ENCODE assay signal across 10 cellular contexts in genomic region chr2:85590950-85591349, GRCh38. TPM values are rescaled to one million over a fixed set of nuclear protein-coding genes. Genes with fewer than 3 reads are reported as not detected.
DNase-seq lines count a peak whose midpoint lies in the region; ATAC-seq and TF ChIP-seq lines count a peak whose summit lies in the region.
"Had no signal": no experiment of that assay in that cellular context is flagged by ENCODE, and none has a peak within 500 bp of the region (broad histone marks: within the 10 kb centered on the region; RNA-seq: fewer than 3 reads in every experiment).

No MANE protein-coding gene starts in this region.

- no peak overlapping the region for H2AFZ ChIP-seq in PC-9

- CTCF ChIA-PET in PC-9 (lab: Charles Lee) = no interaction called here

- no peaks in the 10 kb centered on the region for H3K36me3 ChIP-seq in mesodermal cell (ENCODE audit: control insufficient read depth, insufficient read depth, low read length)
- no peaks in the 10 kb centered on the region for H3K36me3 ChIP-seq in PC-9 (ENCODE audit: low read depth)

- H3K4me1 ChIP-seq in mesodermal cell (ENCODE audit: control insufficient read depth, insufficient read depth, low read length, poor library complexity, severe bottlenecking) (peaks cover 37% of the 10 kb centered on the region), PC-9 (replicated peaks; ENCODE audit: insufficient read depth) (peaks cover 21% of the 10 kb centered on the region)

- H3K27me3 ChIP-seq in HL-60 (ENCODE audit: insufficient read depth, poor library complexity, severe bottlenecking) = no peaks in the 10 kb centered on the region
- no peaks in the 10 kb centered on the region for H3K27me3 ChIP-seq in PC-9 (ENCODE audit: insufficient read depth, low read depth)

- no peak overlapping the region for H3K4me3 ChIP-seq in HL-60 (replicated peaks; ENCODE audit: insufficient read depth, low read length)
- H3K4me3 ChIP-seq in mesodermal cell (ENCODE audit: extremely low read depth, insufficient read depth, low read length, poor library complexity, severe bottlenecking) = no peak overlapping the region
- H3K4me3 ChIP-seq in PC-9 = no peak overlapping the region

- peaks cover 11% of the 10 kb centered on the region for H3K79me2 ChIP-seq in PC-9 (ENCODE audit: low read depth)

- H3K9me2 ChIP-seq in PC-9 (ENCODE audit: insufficient read depth) = no peaks in the 10 kb centered on the region

- H4K20me1 ChIP-seq in PC-9 (ENCODE audit: insufficient read depth) = no peaks in the 10 kb centered on the region

- WGBS in mesodermal cell (ENCODE audit: insufficient coverage in 2 of 2), 2 experiments = 90 to 95% methylated on average over 2 of the region's 2 CpGs

- H3K9me3 ChIP-seq in mesodermal cell (ENCODE audit: control insufficient read depth, low read length) (no peaks in the 10 kb centered on the region), PC-9 (ENCODE audit: insufficient read depth, low read depth) (no peaks in the 10 kb centered on the region)

- no TSS peak for BruUV-seq in PC-9 (replicated peaks; lab: Mats Ljungman, UMichigan)

- ATAC-seq in GM18858 (IDR thresholded peaks at IDR 0.05; ENCODE audit: unreplicated experiment) (no peak), GM18868 (IDR thresholded peaks at IDR 0.05; ENCODE audit: unreplicated experiment) (no peak)

- intact Hi-C loops in PC-9 (cut with micrococcal nuclease; ENCODE audit: unreplicated experiment) = no loop called here

- POLR2A ChIA-PET in PC-9 (lab: Charles Lee; ENCODE audit: unreplicated experiment) = no interaction called here

- no peak overlapping the region for H3K4me2 ChIP-seq in PC-9

- no peak for DNase-seq in HL-60 (ENCODE audit: low read depth in 1 of 2, low spot score in 1 of 2)
- DNase-seq in substantia nigra (lab: John Stamatoyannopoulos, UW) = no peak
- no peak for DNase-seq in SW480 (ENCODE audit: low spot score)
- no peak for DNase-seq in PC-9
- DNase-seq: activated CD8-positive, alpha-beta memory T cell treated with anti-CD3 and anti-CD28 coated beads, Interleukin-2, amount 50 U/mL, for 48 hours; NCI-H1436 had no signal

- TF ChIP-seq CTCF in HL-60 (IDR thresholded peaks at IDR 0.05; ENCODE audit: insufficient read depth, low read length) (no peak), PC-9 (conservative IDR thresholded peaks at IDR 0.05) (no peak)

- H3K27ac ChIP-seq in HL-60 (replicated peaks) (peak overlapping the region; percentile 38), cingulate gyrus (ENCODE audit: low read depth, low read length) (peak overlapping the region; percentile 70), mesodermal cell (ENCODE audit: low read depth, low read length, severe bottlenecking) (peak overlapping the region; percentile 24), substantia nigra (ENCODE audit: low read depth, low read length, poor library complexity, severe bottlenecking) (peak overlapping the region; percentile 2), PC-9 (no peak overlapping the region)

- peaks cover 15% of the 10 kb centered on the region for H3F3A ChIP-seq in PC-9 (ENCODE audit: insufficient read depth, low read depth)

RNA-seq across cellular contexts. Expression of gene RNF181, which starts 4.6 kb away (rescaled TPM):
- 178 TPM for polyA plus RNA-seq in mesodermal cell (2013, experiment 1 of 2)
- polyA plus RNA-seq in mesodermal cell (2013, experiment 2 of 2) = 144 TPM
- 93.9 and 96.7 TPM in 2 replicates for total RNA-seq in PC-9 (2021)

RNA-seq across cellular contexts. Expression of gene VAMP5, which starts 6.7 kb away (rescaled TPM):
- polyA plus RNA-seq in mesodermal cell (2013, experiment 1 of 2) = 34.5 TPM
- polyA plus RNA-seq in mesodermal cell (2013, experiment 2 of 2) = 25.4 TPM
- total RNA-seq in PC-9 (2021) = 7.2 and 7.4 TPM in 2 replicates

RNA-seq across cellular contexts. Expression of gene TMEM150A, which starts 11.5 kb away (rescaled TPM):
- polyA plus RNA-seq in mesodermal cell (2013, experiment 1 of 2) = 17.4 TPM
- polyA plus RNA-seq in mesodermal cell (2013, experiment 2 of 2) = 12.8 TPM
- total RNA-seq in PC-9 (2021) = 5.3 and 5.9 TPM in 2 replicates

RNA-seq across cellular contexts. Expression of gene VAMP8, which starts 13.6 kb away (rescaled TPM):
- polyA plus RNA-seq in mesodermal cell (2013, experiment 1 of 2) = 30.9 TPM
- 23.9 TPM for polyA plus RNA-seq in mesodermal cell (2013, experiment 2 of 2)
- total RNA-seq in PC-9 (2021) = 91.9 and 124 TPM in 2 replicates

RNA-seq across cellular contexts. Expression of gene C2orf68, which starts 20.9 kb away (rescaled TPM):
- 38.7 TPM for polyA plus RNA-seq in mesodermal cell (2013, experiment 1 of 2)
- polyA plus RNA-seq in mesodermal cell (2013, experiment 2 of 2) = 33.8 TPM
- total RNA-seq in PC-9 (2021) = 46.0 and 48.6 TPM in 2 replicates
